1 cellular context compared by ENCODE assay signal in the genomic region with DNA sequence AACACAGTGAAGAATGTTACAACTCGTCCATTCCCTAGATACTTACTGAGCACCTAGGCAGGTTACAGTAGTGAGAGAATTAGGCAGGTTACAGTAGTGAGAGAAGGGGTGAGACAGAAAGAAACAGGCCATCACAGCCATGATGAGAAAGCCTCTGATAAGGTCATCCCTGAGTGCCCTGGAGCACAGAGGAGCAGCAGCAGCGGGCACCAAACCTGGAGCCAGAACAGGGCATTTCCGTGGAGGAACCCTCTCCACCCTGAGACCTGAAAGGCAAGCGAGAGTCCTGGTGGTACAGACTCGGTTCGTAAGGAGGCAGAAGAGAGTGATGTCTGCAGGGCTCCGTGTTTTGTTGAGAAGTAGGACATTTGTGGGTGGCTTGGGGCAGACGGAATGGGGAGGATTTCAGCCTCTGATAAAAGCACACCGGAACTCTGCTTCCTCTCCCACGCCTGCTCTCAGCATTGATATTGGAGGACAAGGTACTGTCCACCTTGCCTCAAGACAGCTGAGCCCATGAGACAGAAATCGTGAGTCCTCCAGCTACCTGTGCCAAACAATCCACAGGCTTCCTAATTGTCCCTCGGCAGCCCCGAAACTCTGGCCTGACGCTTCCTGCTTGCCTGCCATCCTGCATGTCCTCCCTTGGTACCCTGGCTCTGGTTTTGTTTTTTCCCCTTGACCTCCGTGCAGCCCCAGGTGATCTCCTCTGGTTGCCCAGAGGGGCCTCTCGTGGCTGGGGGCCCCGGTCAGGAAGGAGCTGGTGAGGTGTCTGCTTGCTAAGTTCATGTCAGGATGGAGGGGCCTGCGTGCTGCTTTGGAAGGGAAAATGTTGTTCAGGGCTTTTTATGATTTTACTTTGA.
TF ChIP-seq lines count a peak whose summit lies in the region.

No MANE protein-coding gene starts in this region.

TF ChIP-seq in K562, 482 proteins besides CTCF, POLR2A, EP300 and RAD21 (continued from another document):
- TF ChIP-seq ZNF263 (CRISPR knock-in tag; IDR thresholded peaks at IDR 0.05; ENCODE audit: borderline replicate concordance) (peak; percentile 83), DMBX1 (CRISPR knock-in tag; IDR thresholded peaks at IDR 0.05; ENCODE audit: borderline replicate concordance) (0 out of 2 replicates have a peak, but pooled peaks have one; percentile 47), GABPA (tag; conservative IDR thresholded peaks at IDR 0.05; ENCODE audit: low read depth) (0 out of 2 replicates have a peak, but pooled peaks have one; percentile 18), ZNF175 (CRISPR knock-in tag; IDR thresholded peaks at IDR 0.05; ENCODE audit: low read depth) (0 out of 2 replicates have a peak, but pooled peaks have one; percentile 56), CTBP1 (IDR thresholded peaks at IDR 0.05; ENCODE audit: borderline replicate concordance) (peak; percentile 33; the same call in 1 of the 2 replicates), EGR1 (conservative IDR thresholded peaks at IDR 0.05) (0 out of 2 replicates have a peak, but pooled peaks have one; percentile 8), ARID1B (IDR thresholded peaks at IDR 0.05) (peak; percentile 37; the same call in 1 of the 2 replicates), ZNF239 (CRISPR knock-in tag; IDR thresholded peaks at IDR 0.05) (peak; percentile 65), SMAD4 (CRISPR knock-in tag; conservative IDR thresholded peaks at IDR 0.05) (peak; percentile 40), TEAD4 (IDR thresholded peaks at IDR 0.05; ENCODE audit: low read length) (peak; percentile 32; the same call in 1 of the 2 replicates), TEAD4 (CRISPR knock-in tag; IDR thresholded peaks at IDR 0.05; ENCODE audit: borderline replicate concordance) (no peak), ETV1 (tag; conservative IDR thresholded peaks at IDR 0.05; ENCODE audit: low read depth) (peak; percentile 51; the same call in 1 of the 2 replicates), ILF3 (IDR thresholded peaks at IDR 0.05; ENCODE audit: borderline replicate concordance) (no peak)
- TF ChIP-seq, protein P1, sequence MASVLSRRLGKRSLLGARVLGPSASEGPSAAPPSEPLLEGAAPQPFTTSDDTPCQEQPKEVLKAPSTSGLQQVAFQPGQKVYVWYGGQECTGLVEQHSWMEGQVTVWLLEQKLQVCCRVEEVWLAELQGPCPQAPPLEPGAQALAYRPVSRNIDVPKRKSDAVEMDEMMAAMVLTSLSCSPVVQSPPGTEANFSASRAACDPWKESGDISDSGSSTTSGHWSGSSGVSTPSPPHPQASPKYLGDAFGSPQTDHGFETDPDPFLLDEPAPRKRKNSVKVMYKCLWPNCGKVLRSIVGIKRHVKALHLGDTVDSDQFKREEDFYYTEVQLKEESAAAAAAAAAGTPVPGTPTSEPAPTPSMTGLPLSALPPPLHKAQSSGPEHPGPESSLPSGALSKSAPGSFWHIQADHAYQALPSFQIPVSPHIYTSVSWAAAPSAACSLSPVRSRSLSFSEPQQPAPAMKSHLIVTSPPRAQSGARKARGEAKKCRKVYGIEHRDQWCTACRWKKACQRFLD (CRISPR knock-in tag; IDR thresholded peaks at IDR 0.05) = 0 out of 2 replicates have a peak, but pooled peaks have one; percentile 18
- TF ChIP-seq, protein P2, sequence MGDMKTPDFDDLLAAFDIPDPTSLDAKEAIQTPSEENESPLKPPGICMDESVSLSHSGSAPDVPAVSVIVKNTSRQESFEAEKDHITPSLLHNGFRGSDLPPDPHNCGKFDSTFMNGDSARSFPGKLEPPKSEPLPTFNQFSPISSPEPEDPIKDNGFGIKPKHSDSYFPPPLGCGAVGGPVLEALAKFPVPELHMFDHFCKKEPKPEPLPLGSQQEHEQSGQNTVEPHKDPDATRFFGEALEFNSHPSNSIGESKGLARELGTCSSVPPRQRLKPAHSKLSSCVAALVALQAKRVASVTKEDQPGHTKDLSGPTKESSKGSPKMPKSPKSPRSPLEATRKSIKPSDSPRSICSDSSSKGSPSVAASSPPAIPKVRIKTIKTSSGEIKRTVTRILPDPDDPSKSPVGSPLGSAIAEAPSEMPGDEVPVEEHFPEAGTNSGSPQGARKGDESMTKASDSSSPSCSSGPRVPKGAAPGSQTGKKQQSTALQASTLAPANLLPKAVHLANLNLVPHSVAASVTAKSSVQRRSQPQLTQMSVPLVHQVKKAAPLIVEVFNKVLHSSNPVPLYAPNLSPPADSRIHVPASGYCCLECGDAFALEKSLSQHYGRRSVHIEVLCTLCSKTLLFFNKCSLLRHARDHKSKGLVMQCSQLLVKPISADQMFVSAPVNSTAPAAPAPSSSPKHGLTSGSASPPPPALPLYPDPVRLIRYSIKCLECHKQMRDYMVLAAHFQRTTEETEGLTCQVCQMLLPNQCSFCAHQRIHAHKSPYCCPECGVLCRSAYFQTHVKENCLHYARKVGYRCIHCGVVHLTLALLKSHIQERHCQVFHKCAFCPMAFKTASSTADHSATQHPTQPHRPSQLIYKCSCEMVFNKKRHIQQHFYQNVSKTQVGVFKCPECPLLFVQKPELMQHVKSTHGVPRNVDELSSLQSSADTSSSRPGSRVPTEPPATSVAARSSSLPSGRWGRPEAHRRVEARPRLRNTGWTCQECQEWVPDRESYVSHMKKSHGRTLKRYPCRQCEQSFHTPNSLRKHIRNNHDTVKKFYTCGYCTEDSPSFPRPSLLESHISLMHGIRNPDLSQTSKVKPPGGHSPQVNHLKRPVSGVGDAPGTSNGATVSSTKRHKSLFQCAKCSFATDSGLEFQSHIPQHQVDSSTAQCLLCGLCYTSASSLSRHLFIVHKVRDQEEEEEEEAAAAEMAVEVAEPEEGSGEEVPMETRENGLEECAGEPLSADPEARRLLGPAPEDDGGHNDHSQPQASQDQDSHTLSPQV (IDR thresholded peaks at IDR 0.05) = peak; percentile 71
- TF ChIP-seq, protein P3, sequence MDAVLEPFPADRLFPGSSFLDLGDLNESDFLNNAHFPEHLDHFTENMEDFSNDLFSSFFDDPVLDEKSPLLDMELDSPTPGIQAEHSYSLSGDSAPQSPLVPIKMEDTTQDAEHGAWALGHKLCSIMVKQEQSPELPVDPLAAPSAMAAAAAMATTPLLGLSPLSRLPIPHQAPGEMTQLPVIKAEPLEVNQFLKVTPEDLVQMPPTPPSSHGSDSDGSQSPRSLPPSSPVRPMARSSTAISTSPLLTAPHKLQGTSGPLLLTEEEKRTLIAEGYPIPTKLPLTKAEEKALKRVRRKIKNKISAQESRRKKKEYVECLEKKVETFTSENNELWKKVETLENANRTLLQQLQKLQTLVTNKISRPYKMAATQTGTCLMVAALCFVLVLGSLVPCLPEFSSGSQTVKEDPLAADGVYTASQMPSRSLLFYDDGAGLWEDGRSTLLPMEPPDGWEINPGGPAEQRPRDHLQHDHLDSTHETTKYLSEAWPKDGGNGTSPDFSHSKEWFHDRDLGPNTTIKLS (IDR thresholded peaks at IDR 0.05; ENCODE audit: borderline replicate concordance, low read depth) = no peak
TF ChIP-seq in K562: peak in this region for 16.
